Comparison of ENCODE assay signal across 1 cellular context in the genomic region with DNA sequence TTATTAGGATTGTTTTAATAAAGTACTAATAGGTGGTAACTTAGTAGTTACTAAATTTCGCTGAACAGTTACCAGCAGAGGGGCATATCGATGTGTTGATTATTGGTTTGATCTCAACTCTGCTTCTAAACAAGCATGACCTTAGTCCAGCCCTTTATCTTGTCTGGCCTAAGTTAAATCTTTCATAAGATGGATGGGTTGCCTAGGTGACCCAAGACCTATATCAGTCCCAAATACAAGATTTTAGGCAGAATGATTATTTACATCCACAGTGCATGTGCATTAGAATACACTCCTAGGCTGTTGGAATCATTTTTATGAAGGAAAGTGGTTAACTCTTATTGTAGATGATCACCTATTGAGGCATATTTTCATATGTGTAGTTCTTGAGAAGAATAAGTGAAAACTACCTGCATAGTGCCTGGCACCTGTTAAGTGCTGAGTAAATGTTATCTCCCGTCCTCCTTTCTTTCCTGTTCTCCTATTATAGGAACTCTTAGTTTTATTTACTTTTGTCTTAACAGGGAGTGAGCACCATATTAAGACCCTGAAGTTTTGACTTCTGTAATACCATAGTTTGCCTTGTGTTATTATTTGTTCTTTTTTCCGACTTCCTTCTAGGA.
TF ChIP-seq lines count a peak whose summit lies in the region.

No MANE protein-coding gene starts in this region.

TF ChIP-seq in H1, 55 proteins besides CTCF, POLR2A, EP300 and RAD21 (continued from another document):
- TF ChIP-seq, protein P1, sequence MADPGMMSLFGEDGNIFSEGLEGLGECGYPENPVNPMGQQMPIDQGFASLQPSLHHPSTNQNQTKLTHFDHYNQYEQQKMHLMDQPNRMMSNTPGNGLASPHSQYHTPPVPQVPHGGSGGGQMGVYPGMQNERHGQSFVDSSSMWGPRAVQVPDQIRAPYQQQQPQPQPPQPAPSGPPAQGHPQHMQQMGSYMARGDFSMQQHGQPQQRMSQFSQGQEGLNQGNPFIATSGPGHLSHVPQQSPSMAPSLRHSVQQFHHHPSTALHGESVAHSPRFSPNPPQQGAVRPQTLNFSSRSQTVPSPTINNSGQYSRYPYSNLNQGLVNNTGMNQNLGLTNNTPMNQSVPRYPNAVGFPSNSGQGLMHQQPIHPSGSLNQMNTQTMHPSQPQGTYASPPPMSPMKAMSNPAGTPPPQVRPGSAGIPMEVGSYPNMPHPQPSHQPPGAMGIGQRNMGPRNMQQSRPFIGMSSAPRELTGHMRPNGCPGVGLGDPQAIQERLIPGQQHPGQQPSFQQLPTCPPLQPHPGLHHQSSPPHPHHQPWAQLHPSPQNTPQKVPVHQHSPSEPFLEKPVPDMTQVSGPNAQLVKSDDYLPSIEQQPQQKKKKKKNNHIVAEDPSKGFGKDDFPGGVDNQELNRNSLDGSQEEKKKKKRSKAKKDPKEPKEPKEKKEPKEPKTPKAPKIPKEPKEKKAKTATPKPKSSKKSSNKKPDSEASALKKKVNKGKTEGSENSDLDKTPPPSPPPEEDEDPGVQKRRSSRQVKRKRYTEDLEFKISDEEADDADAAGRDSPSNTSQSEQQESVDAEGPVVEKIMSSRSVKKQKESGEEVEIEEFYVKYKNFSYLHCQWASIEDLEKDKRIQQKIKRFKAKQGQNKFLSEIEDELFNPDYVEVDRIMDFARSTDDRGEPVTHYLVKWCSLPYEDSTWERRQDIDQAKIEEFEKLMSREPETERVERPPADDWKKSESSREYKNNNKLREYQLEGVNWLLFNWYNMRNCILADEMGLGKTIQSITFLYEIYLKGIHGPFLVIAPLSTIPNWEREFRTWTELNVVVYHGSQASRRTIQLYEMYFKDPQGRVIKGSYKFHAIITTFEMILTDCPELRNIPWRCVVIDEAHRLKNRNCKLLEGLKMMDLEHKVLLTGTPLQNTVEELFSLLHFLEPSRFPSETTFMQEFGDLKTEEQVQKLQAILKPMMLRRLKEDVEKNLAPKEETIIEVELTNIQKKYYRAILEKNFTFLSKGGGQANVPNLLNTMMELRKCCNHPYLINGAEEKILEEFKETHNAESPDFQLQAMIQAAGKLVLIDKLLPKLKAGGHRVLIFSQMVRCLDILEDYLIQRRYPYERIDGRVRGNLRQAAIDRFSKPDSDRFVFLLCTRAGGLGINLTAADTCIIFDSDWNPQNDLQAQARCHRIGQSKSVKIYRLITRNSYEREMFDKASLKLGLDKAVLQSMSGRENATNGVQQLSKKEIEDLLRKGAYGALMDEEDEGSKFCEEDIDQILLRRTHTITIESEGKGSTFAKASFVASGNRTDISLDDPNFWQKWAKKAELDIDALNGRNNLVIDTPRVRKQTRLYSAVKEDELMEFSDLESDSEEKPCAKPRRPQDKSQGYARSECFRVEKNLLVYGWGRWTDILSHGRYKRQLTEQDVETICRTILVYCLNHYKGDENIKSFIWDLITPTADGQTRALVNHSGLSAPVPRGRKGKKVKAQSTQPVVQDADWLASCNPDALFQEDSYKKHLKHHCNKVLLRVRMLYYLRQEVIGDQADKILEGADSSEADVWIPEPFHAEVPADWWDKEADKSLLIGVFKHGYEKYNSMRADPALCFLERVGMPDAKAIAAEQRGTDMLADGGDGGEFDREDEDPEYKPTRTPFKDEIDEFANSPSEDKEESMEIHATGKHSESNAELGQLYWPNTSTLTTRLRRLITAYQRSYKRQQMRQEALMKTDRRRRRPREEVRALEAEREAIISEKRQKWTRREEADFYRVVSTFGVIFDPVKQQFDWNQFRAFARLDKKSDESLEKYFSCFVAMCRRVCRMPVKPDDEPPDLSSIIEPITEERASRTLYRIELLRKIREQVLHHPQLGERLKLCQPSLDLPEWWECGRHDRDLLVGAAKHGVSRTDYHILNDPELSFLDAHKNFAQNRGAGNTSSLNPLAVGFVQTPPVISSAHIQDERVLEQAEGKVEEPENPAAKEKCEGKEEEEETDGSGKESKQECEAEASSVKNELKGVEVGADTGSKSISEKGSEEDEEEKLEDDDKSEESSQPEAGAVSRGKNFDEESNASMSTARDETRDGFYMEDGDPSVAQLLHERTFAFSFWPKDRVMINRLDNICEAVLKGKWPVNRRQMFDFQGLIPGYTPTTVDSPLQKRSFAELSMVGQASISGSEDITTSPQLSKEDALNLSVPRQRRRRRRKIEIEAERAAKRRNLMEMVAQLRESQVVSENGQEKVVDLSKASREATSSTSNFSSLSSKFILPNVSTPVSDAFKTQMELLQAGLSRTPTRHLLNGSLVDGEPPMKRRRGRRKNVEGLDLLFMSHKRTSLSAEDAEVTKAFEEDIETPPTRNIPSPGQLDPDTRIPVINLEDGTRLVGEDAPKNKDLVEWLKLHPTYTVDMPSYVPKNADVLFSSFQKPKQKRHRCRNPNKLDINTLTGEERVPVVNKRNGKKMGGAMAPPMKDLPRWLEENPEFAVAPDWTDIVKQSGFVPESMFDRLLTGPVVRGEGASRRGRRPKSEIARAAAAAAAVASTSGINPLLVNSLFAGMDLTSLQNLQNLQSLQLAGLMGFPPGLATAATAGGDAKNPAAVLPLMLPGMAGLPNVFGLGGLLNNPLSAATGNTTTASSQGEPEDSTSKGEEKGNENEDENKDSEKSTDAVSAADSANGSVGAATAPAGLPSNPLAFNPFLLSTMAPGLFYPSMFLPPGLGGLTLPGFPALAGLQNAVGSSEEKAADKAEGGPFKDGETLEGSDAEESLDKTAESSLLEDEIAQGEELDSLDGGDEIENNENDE (IDR thresholded peaks at IDR 0.05; ENCODE audit: insufficient replicate concordance, low read length) = no peak
- TF ChIP-seq GTF2F1 (IDR thresholded peaks at IDR 0.05; ENCODE audit: borderline replicate concordance, low read depth, low read length) = no peak
- TF ChIP-seq ASH2L (IDR thresholded peaks at IDR 0.05; ENCODE audit: low read length) = no peak
- no peak for TF ChIP-seq RXRA (IDR thresholded peaks at IDR 0.05; ENCODE audit: insufficient read depth, low read depth, low read length)
- TF ChIP-seq SIN3A (conservative IDR thresholded peaks at IDR 0.05 in 1 of 2, IDR thresholded peaks at IDR 0.05 in 1 of 2; ENCODE audit: low read depth in 1 of 2, low read length in 2 of 2) = no peak
- TF ChIP-seq RNF2 (IDR thresholded peaks at IDR 0.05; ENCODE audit: borderline replicate concordance, low read depth, low read length, missing control alignments, poor library complexity, severe bottlenecking) = no peak
- no peak for TF ChIP-seq CBX5 (IDR thresholded peaks at IDR 0.05; ENCODE audit: low read depth, low read length)
- TF ChIP-seq CBX8 (IDR thresholded peaks at IDR 0.05; ENCODE audit: borderline replicate concordance, low read depth, low read length) = no peak
- TF ChIP-seq CHD1 (IDR thresholded peaks at IDR 0.05; ENCODE audit: low read depth, low read length) = no peak
- TF ChIP-seq RFX5 (IDR thresholded peaks at IDR 0.05; ENCODE audit: borderline replicate concordance, low read depth, low read length) = no peak
- TF ChIP-seq SAP30 (IDR thresholded peaks at IDR 0.05; ENCODE audit: insufficient read depth, insufficient replicate concordance, low read length) = no peak
- TF ChIP-seq JUN (IDR thresholded peaks at IDR 0.05; ENCODE audit: low read depth, low read length) = no peak
- no peak for TF ChIP-seq YY1 (IDR thresholded peaks at IDR 0.05; ENCODE audit: low read depth, low read length)
